In genomic region chr12:76329163-76329562, GRCh38 we compare ENCODE assay signal across 15 cellular contexts. TPM values are rescaled to one million over a fixed set of nuclear protein-coding genes. Genes with fewer than 3 reads are reported as not detected.
DNase-seq lines count a peak whose midpoint lies in the region; ATAC-seq and TF ChIP-seq lines count a peak whose summit lies in the region.
"Had no signal": no experiment of that assay in that cellular context is flagged by ENCODE, and none has a peak within 500 bp of the region (broad histone marks: within the 10 kb centered on the region; RNA-seq: fewer than 3 reads in every experiment).

No MANE protein-coding gene starts in this region.

- no peak overlapping the region for H3K14ac ChIP-seq in mesenchymal stem cell (ENCODE audit: low read length in 2 of 2)

- H3K36me3 ChIP-seq in BJ (ENCODE audit: control insufficient read depth, insufficient read depth, low read length), result no peaks in the 10 kb centered on the region
- no peaks in the 10 kb centered on the region for H3K36me3 ChIP-seq in MG63
- no peaks in the 10 kb centered on the region for H3K36me3 ChIP-seq in mesenchymal stem cell (ENCODE audit: control insufficient read depth in 1 of 2, insufficient read depth in 2 of 2, low read depth in 1 of 2, low read length in 2 of 2)

- no peaks in the 10 kb centered on the region for H3K4me1 ChIP-seq in mesenchymal stem cell (ENCODE audit: control insufficient read depth, insufficient read depth, low read depth, low read length)

- no peaks in the 10 kb centered on the region for H3K79me1 ChIP-seq in mesenchymal stem cell (replicated peaks; ENCODE audit: low read length, poor library complexity, severe bottlenecking)

- no peak overlapping the region for H2BK12ac ChIP-seq in mesenchymal stem cell (ENCODE audit: low read length in 2 of 2)

- H3K27me3 Mint-ChIP-seq in chondrocyte (ENCODE audit: low read depth) (no peaks in the 10 kb centered on the region), endothelial cell (ENCODE audit: unreplicated experiment) (peaks cover 7% of the 10 kb centered on the region)

- CTCF ChIA-PET in BJ (lab: Yijun Ruan, JAX), result interaction anchor here (1.2 kb wide), 2 partner anchors 17 to 29 kb away, joined by 3 to 4 read pairs; no protein-coding TSS in a partner anchor

- peak overlapping the region; percentile 53 for H3K9ac ChIP-seq in mesenchymal stem cell (ENCODE audit: low read length)

- peak overlapping the region; percentile 81 for H3K27ac Mint-ChIP-seq in chondrocyte (ENCODE audit: unreplicated experiment)
- H3K27ac Mint-ChIP-seq in endothelial cell (ENCODE audit: unreplicated experiment), result no peak overlapping the region
- H3K27ac Mint-ChIP-seq: activated T-helper 2 cell treated with anti-CD3 and anti-CD28 coated beads, Interferon-gamma antibody, Interleukin-2, Interleukin-4, amounts not matched to agents 10 μg/mL and 5 μg/mL and 100 μg/mL, durations not matched to agents 14 hours and 24 hours and 36 hours; dendritic cell treated with granulocyte-macrophage colony-stimulating factor and Interleukin-4, amounts not matched to agents 40 ng/mL and 50 ng/mL, for 4 days; nephron progenitor cell; stimulated activated naive CD8-positive, alpha-beta T cell treated with anti-CD3 and anti-CD28 coated beads, Interleukin-15, amount 100 ng/mL, for 72 hours had no signal

- 17% methylated on average over 2 of the region's 2 CpGs for WGBS in mesenchymal stem cell

- H3K4me3 ChIP-seq in BJ (ENCODE audit: low read depth, low read length), result no peak overlapping the region
- H3K4me3 ChIP-seq in MG63, result no peak overlapping the region
- no peak overlapping the region for H3K4me3 ChIP-seq in mesenchymal stem cell (ENCODE audit: insufficient read depth in 1 of 2, low read depth in 1 of 2, low read length in 2 of 2)

- H3K4me1 Mint-ChIP-seq in chondrocyte (ENCODE audit: low read depth), result peaks cover 12% of the 10 kb centered on the region
- H3K4me1 Mint-ChIP-seq in endothelial cell (ENCODE audit: unreplicated experiment), result no peaks in the 10 kb centered on the region
- H3K4me1 Mint-ChIP-seq: nephron progenitor cell; stimulated activated naive CD8-positive, alpha-beta T cell treated with anti-CD3 and anti-CD28 coated beads, Interleukin-15, amount 100 ng/mL, for 72 hours had no signal

- H2AK5ac ChIP-seq in mesenchymal stem cell (ENCODE audit: low read length, severe bottlenecking), result no peak overlapping the region

- no peak for ATAC-seq in GM18519 (IDR thresholded peaks at IDR 0.05; ENCODE audit: low FRiP score, unreplicated experiment)
- ATAC-seq: Panc1; stimulated activated naive CD8-positive, alpha-beta T cell treated with anti-CD3 and anti-CD28 coated beads, Interleukin-15, amount 100 ng/mL, for 72 hours had no signal

- H3K9me3 Mint-ChIP-seq in chondrocyte (ENCODE audit: low read depth) (peaks cover 12% of the 10 kb centered on the region), endothelial cell (ENCODE audit: unreplicated experiment) (peaks cover 5% of the 10 kb centered on the region)
- H3K9me3 Mint-ChIP-seq: activated T-helper 2 cell treated with anti-CD3 and anti-CD28 coated beads, Interferon-gamma antibody, Interleukin-2, Interleukin-4, amounts not matched to agents 10 μg/mL and 5 μg/mL and 100 μg/mL, durations not matched to agents 14 hours and 24 hours and 36 hours; stimulated activated naive CD8-positive, alpha-beta T cell treated with anti-CD3 and anti-CD28 coated beads, Interleukin-15, amount 100 ng/mL, for 72 hours had no signal

- TF ChIP-seq CTCF in BJ (IDR thresholded peaks at IDR 0.05; ENCODE audit: insufficient read depth, low read depth, low read length) (no peak), chondrocyte (IDR thresholded peaks at IDR 0.05) (no peak), endothelial cell (IDR thresholded peaks at IDR 0.05; ENCODE audit: unreplicated experiment) (no peak)

- no peaks in the 10 kb centered on the region for H3K27me3 ChIP-seq in BJ (ENCODE audit: control insufficient read depth, insufficient read depth, low read length)
- H3K27me3 ChIP-seq in MG63, result no peaks in the 10 kb centered on the region
- H3K27me3 ChIP-seq in mesenchymal stem cell (ENCODE audit: control insufficient read depth in 1 of 2, insufficient read depth in 1 of 2, low read length in 2 of 2), result no peaks in the 10 kb centered on the region

- no peak overlapping the region for H3K4ac ChIP-seq in mesenchymal stem cell (ENCODE audit: low read depth in 1 of 2, low read length in 2 of 2)

- H3K36me3 Mint-ChIP-seq in chondrocyte (ENCODE audit: low read depth), result peaks cover 6% of the 10 kb centered on the region
- peaks cover 3% of the 10 kb centered on the region for H3K36me3 Mint-ChIP-seq in endothelial cell (ENCODE audit: low read depth, unreplicated experiment)

- no peak overlapping the region for H3K4me2 ChIP-seq in mesenchymal stem cell (ENCODE audit: low read length, poor library complexity, severe bottlenecking)

- POLR2A ChIA-PET in BJ (lab: Charles Lee), result interaction anchor here (0.6 kb wide), 1 partner anchor 9 kb away, joined by 3 read pairs; no protein-coding TSS in a partner anchor

- H4K91ac ChIP-seq in mesenchymal stem cell (ENCODE audit: low read length), result no peak overlapping the region

- peak overlapping the region; percentile 60 for H3K27ac ChIP-seq in mesenchymal stem cell (ENCODE audit: low read length, poor library complexity, severe bottlenecking)

- H2AFZ ChIP-seq in mesenchymal stem cell (ENCODE audit: low read depth, low read length), result no peak overlapping the region

- peaks cover 9% of the 10 kb centered on the region for H3K9me3 ChIP-seq in MG63
- H3K9me3 ChIP-seq in mesenchymal stem cell (ENCODE audit: control insufficient read depth, low read length), result no peaks in the 10 kb centered on the region

- no peak overlapping the region for H2BK120ac ChIP-seq in mesenchymal stem cell (ENCODE audit: low read depth, low read length)

- DNase-seq in BJ (ENCODE audit: low read depth) (peak; percentile 76), MG63 (peak; percentile 45), chondrocyte (ENCODE audit: low spot score) (no peak), mesenchymal stem cell (peak; percentile 65), DMS53 treated with DMSO at 0.1 percent for 48 hours (lab: John Stamatoyannopoulos, UW; ENCODE audit: unreplicated experiment) (no peak), endothelial cell (ENCODE audit: low spot score) (no peak)
- DNase-seq in effector CD8-positive, alpha-beta T cell (lab: John Stamatoyannopoulos, UW), result no peak
- DNase-seq: activated CD4-positive, CD25-positive, alpha-beta regulatory T cell; NCI-H2029 treated with DMSO at 0.1 percent for 48 hours; nephron progenitor cell; stimulated activated naive CD8-positive, alpha-beta T cell treated with anti-CD3 and anti-CD28 coated beads, Interleukin-15, amount 100 ng/mL, for 72 hours had no signal

- no peak overlapping the region for H3K23ac ChIP-seq in mesenchymal stem cell (ENCODE audit: low read length in 2 of 2)

- H4K8ac ChIP-seq in mesenchymal stem cell (ENCODE audit: low read length), result no peak overlapping the region

- no peak overlapping the region for H2BK5ac ChIP-seq in mesenchymal stem cell (ENCODE audit: low read depth, low read length, poor library complexity, severe bottlenecking)

- H2BK15ac ChIP-seq in mesenchymal stem cell (ENCODE audit: low read depth, poor library complexity, severe bottlenecking), result no peak overlapping the region

- H3K18ac ChIP-seq in mesenchymal stem cell (ENCODE audit: low read depth in 1 of 2, low read length in 2 of 2), result no peak overlapping the region

- H3K4me3 Mint-ChIP-seq in chondrocyte (ENCODE audit: unreplicated experiment) (no peak overlapping the region), endothelial cell (ENCODE audit: unreplicated experiment) (no peak overlapping the region)
- H3K4me3 Mint-ChIP-seq: dendritic cell treated with granulocyte-macrophage colony-stimulating factor and Interleukin-4, amounts not matched to agents 40 ng/mL and 50 ng/mL, for 4 days; nephron progenitor cell; stimulated activated naive CD8-positive, alpha-beta T cell treated with anti-CD3 and anti-CD28 coated beads, Interleukin-15, amount 100 ng/mL, for 72 hours had no signal

RNA-seq across cellular contexts. Expression of gene BBS10, which starts 19.1 kb away (rescaled TPM):
- 4.9 and 10.2 TPM in 2 replicates for polyA plus RNA-seq in BJ (2011; rRNA removed)
- polyA minus RNA-seq in BJ (2011; rRNA and poly(A)+ RNA removed), result 2.4 and 2.5 TPM in 2 replicates
- total RNA-seq in MG63 (2014; rRNA removed; shearing (Covaris generic); ENCODE audit: low replicate concordance), result 7.6 and 17.5 TPM in 2 replicates
- total RNA-seq in chondrocyte (7.6 to 11.3 TPM (median 8.2 TPM) in 3 replicates), endothelial cell (ENCODE audit: unreplicated experiment) (6.5 TPM)
- 5.0 TPM for polyA plus RNA-seq in mesenchymal stem cell (2013, experiment 1 of 2)
- polyA plus RNA-seq in mesenchymal stem cell (2013, experiment 2 of 2), result 5.1 TPM

Comparison
In these comparisons a context has a peak if more than half of its experiments do, and no peak if none do; other contexts are left out.
1. DNase-seq: peak in BJ (single experiment), MG63 (single experiment) and mesenchymal stem cell (single experiment); none in chondrocyte (single experiment), DMS53 treated with DMSO at 0.1 percent for 48 hours (single experiment), effector CD8-positive, alpha-beta T cell (single experiment) and endothelial cell (single experiment).